Comparison of ENCODE assay signal across 8 cellular contexts in genomic region chr19:43667524-43668405, GRCh38. TPM values are rescaled to one million over a fixed set of nuclear protein-coding genes. Genes with fewer than 3 reads are reported as not detected.
DNase-seq lines count a peak whose midpoint lies in the region; ATAC-seq and TF ChIP-seq lines count a peak whose summit lies in the region.

No MANE protein-coding gene starts in this region.

- H3K4me3 Mint-ChIP-seq in neural progenitor cell = peak overlapping the region; percentile 86

- peaks cover 2% of the 10 kb centered on the region for H3K9me3 Mint-ChIP-seq in neural progenitor cell

- peak overlapping the region; percentile 34 for H3K9ac ChIP-seq in neural progenitor cell

- H3K4me1 ChIP-seq in SJCRH30 (no peaks in the 10 kb centered on the region), neural progenitor cell (peaks cover 19% of the 10 kb centered on the region)

- peaks cover 29% of the 10 kb centered on the region for H3F3A ChIP-seq in neural progenitor cell (ENCODE audit: low read depth)

- H3K4me3 ChIP-seq in SJCRH30 (peak overlapping the region; percentile 58), neural progenitor cell (peak overlapping the region; percentile 60)

- H3K9me3 ChIP-seq in SJCRH30 (replicated peaks) = no peaks in the 10 kb centered on the region
- no peaks in the 10 kb centered on the region for H3K9me3 ChIP-seq in neural progenitor cell (ENCODE audit: low read depth)

- ATAC-seq in esophagus mucosa = peak; percentile 11
- ATAC-seq in HG03159 (IDR thresholded peaks at IDR 0.05; ENCODE audit: unreplicated experiment) = no peak

- peaks cover 21% of the 10 kb centered on the region for H3K36me3 Mint-ChIP-seq in neural progenitor cell

- TF ChIP-seq CTCF in neural progenitor cell (IDR thresholded peaks at IDR 0.05) = no peak

- H4K20me1 ChIP-seq in neural progenitor cell (ENCODE audit: low read depth) = no peaks in the 10 kb centered on the region

- H3K36me3 ChIP-seq in SJCRH30 (no peaks in the 10 kb centered on the region), neural progenitor cell (no peaks in the 10 kb centered on the region)

- H3K27ac ChIP-seq in SJCRH30 = peak overlapping the region; percentile 71
- no peak overlapping the region for H3K27ac ChIP-seq in neural progenitor cell

- H3K79me2 ChIP-seq in neural progenitor cell (ENCODE audit: low read depth) = no peaks in the 10 kb centered on the region

- peak overlapping the region; percentile 82 for H3K4me2 ChIP-seq in neural progenitor cell

- peaks cover 31% of the 10 kb centered on the region for H3K4me1 Mint-ChIP-seq in neural progenitor cell

- H2AFZ ChIP-seq in neural progenitor cell (replicated peaks) = peak overlapping the region; percentile 73

- DNase-seq in NCI-H2196 treated with DMSO at 0.1 percent for 48 hours (lab: John Stamatoyannopoulos, UW; ENCODE audit: unreplicated experiment) (peak; percentile 76), NCI-H2196 (lab: John Stamatoyannopoulos, UW; ENCODE audit: unreplicated experiment) (no peak), SJCRH30 (peak; percentile 7 to 31), neural progenitor cell (ENCODE audit: low spot score) (peak; percentile 16), kidney glomerular epithelial cell (lab: John Stamatoyannopoulos, UW) (no peak)
- no peak for DNase-seq in stimulated activated CD4-positive, alpha-beta T cell treated with anti-CD3 and anti-CD28 coated beads, Interleukin-12 subunit alpha, Interleukin-12 subunit beta, amount 100 ng/mL, for 4 hours

- H3K27me3 ChIP-seq in SJCRH30 (no peaks in the 10 kb centered on the region), neural progenitor cell (peaks cover 33% of the 10 kb centered on the region)

- H3K27me3 Mint-ChIP-seq in neural progenitor cell (ENCODE audit: insufficient read depth, low read depth) = peaks cover 27% of the 10 kb centered on the region

- H3K27ac Mint-ChIP-seq in neural progenitor cell = peak overlapping the region; percentile 83

RNA-seq across cellular contexts. Expression of gene PLAUR, which starts 2.2 kb away (rescaled TPM):
- 9.4 and 16.6 TPM in 2 replicates for total RNA-seq in SJCRH30 (2014; rRNA removed; shearing (Covaris generic))
- total RNA-seq in esophagus mucosa (5.8 TPM), neural progenitor cell (ENCODE audit: low replicate concordance) (12.9 and 36.5 TPM in 2 replicates)

RNA-seq across cellular contexts. Expression of gene CADM4, which starts 28.1 kb away (rescaled TPM):
- 3.1 and 3.2 TPM in 2 replicates for total RNA-seq in SJCRH30 (2014; rRNA removed; shearing (Covaris generic))
- total RNA-seq in esophagus mucosa (13.0 TPM), neural progenitor cell (ENCODE audit: low replicate concordance) (7.7 and 28.6 TPM in 2 replicates)

RNA-seq across cellular contexts. Expression of gene IRGC, which starts 48.1 kb away (rescaled TPM):
- total RNA-seq in SJCRH30 (2014; rRNA removed; shearing (Covaris generic)) = not detected in 2 replicates
- not detected for total RNA-seq in esophagus mucosa
- not detected in 2 replicates for total RNA-seq in neural progenitor cell (ENCODE audit: low replicate concordance)

RNA-seq across cellular contexts. Expression of gene ZNF428, which starts 48.3 kb away (rescaled TPM):
- 46.8 and 56.2 TPM in 2 replicates for total RNA-seq in SJCRH30 (2014; rRNA removed; shearing (Covaris generic))
- 14.9 TPM for total RNA-seq in esophagus mucosa
- total RNA-seq in neural progenitor cell (ENCODE audit: low replicate concordance) = 18.5 and 57.7 TPM in 2 replicates

RNA-seq across cellular contexts. Expression of gene SRRM5, which starts 55.9 kb away (rescaled TPM):
- total RNA-seq in SJCRH30 (2014; rRNA removed; shearing (Covaris generic)) = 0.10 and 0.12 TPM in 2 replicates
- total RNA-seq in esophagus mucosa (0.12 TPM), neural progenitor cell (ENCODE audit: low replicate concordance) (0.25 TPM in 1 of 2 replicates, not detected in the other)

Comparison
In these comparisons a context has a peak if more than half of its experiments do, and no peak if none do; other contexts are left out.
1. DNase-seq: peak in NCI-H2196 treated with DMSO at 0.1 percent for 48 hours (single experiment), SJCRH30 (2 of 2) and neural progenitor cell (single experiment); none in NCI-H2196 (single experiment), kidney glomerular epithelial cell (single experiment) and stimulated activated CD4-positive, alpha-beta T cell treated with anti-CD3 and anti-CD28 coated beads, Interleukin-12 subunit alpha, Interleukin-12 subunit beta, amount 100 ng/mL, for 4 hours (single experiment).